19 cellular contexts compared by ENCODE assay signal in genomic region chr2:69482471-69482870, GRCh38. TPM values are rescaled to one million over a fixed set of nuclear protein-coding genes. Genes with fewer than 3 reads are reported as not detected.
A peak's percentile ranks its signal among the peaks of the same experiment; 100 is the strongest.
DNase-seq lines count a peak whose midpoint lies in the region; ATAC-seq and TF ChIP-seq lines count a peak whose summit lies in the region.
"Had no signal": no experiment of that assay in that cellular context is flagged by ENCODE, and none has a peak within 500 bp of the region (broad histone marks: within the 10 kb centered on the region; RNA-seq: fewer than 3 reads in every experiment).

No MANE protein-coding gene starts in this region.

- H3K9me3 ChIP-seq in CD4-positive, alpha-beta memory T cell (ENCODE audit: control insufficient read depth in 1 of 2, low read length in 2 of 2), result no peaks in the 10 kb centered on the region
- no peaks in the 10 kb centered on the region for H3K9me3 ChIP-seq in osteoblast (ENCODE audit: low read depth, low read length)
- H3K9me3 ChIP-seq: BLaER1 treated with 17β-estradiol and CSF1 and Interleukin-3, amounts not matched to agents 10 nM and 100 nM; left ventricle myocardium inferior; sigmoid colon; vagina had no signal

- H3K27ac ChIP-seq in CD4-positive, alpha-beta memory T cell (ENCODE audit: low read depth, low read length), result no peak overlapping the region
- no peak overlapping the region for H3K27ac ChIP-seq in osteoblast (ENCODE audit: low read depth, low read length)
- H3K27ac ChIP-seq: BLaER1 treated with 17β-estradiol and CSF1 and Interleukin-3, amounts not matched to agents 10 nM and 100 nM; GM23248; left ventricle myocardium inferior; sigmoid colon; vagina had no signal

- CTCF ChIA-PET in CD4-positive, alpha-beta memory T cell (lab: Charles Lee; ENCODE audit: partially characterized antibody), result interaction anchor here (0.8 kb wide), 1 partner anchor 84 kb away, joined by 3 read pairs; no protein-coding TSS in a partner anchor

- no peak overlapping the region for H3K4me3 Mint-ChIP-seq in CD4-positive, alpha-beta memory T cell
- H3K4me3 Mint-ChIP-seq: natural killer cell had no signal

- no peak overlapping the region for H3K4me3 ChIP-seq in CD4-positive, alpha-beta memory T cell (ENCODE audit: low read length in 2 of 2)
- no peak overlapping the region for H3K4me3 ChIP-seq in osteoblast (ENCODE audit: insufficient read depth, low read length)
- H3K4me3 ChIP-seq: BLaER1 treated with 17β-estradiol and CSF1 and Interleukin-3, amounts not matched to agents 10 nM and 100 nM; GM23248; left ventricle myocardium inferior; sigmoid colon; vagina had no signal

- no peaks in the 10 kb centered on the region for H3K79me2 ChIP-seq in osteoblast (ENCODE audit: insufficient read depth, low read length)

- H3K27ac Mint-ChIP-seq in CD4-positive, alpha-beta memory T cell, result peak overlapping the region in 6 of 7 donors; percentile 0 to 79 (median 20)

- H3K4me1 ChIP-seq in CD4-positive, alpha-beta memory T cell (ENCODE audit: insufficient read depth, low read length), result peaks cover 9% of the 10 kb centered on the region
- peaks cover 3% of the 10 kb centered on the region for H3K4me1 ChIP-seq in osteoblast (ENCODE audit: insufficient read depth, low read length)
- H3K4me1 ChIP-seq: sigmoid colon, vagina had no signal

- peaks cover 21% of the 10 kb centered on the region for H3K36me3 ChIP-seq in CD4-positive, alpha-beta memory T cell (ENCODE audit: insufficient read depth, low read length)
- H3K36me3 ChIP-seq in osteoblast (ENCODE audit: insufficient read depth, low read length), result peaks cover 6% of the 10 kb centered on the region

- no peaks in the 10 kb centered on the region for H3K27me3 Mint-ChIP-seq in CD4-positive, alpha-beta memory T cell

- no peaks in the 10 kb centered on the region for H3K27me3 ChIP-seq in CD4-positive, alpha-beta memory T cell (ENCODE audit: insufficient read depth, low read length)
- H3K27me3 ChIP-seq in osteoblast (ENCODE audit: insufficient read depth, low read length), result no peaks in the 10 kb centered on the region
- H3K27me3 ChIP-seq: BLaER1 treated with 17β-estradiol and CSF1 and Interleukin-3, amounts not matched to agents 10 nM and 100 nM; sigmoid colon; vagina had no signal

- intact Hi-C loops in CD4-positive, alpha-beta memory T cell (cut with micrococcal nuclease), result no loop called here

- DNase-seq in CD4-positive, alpha-beta memory T cell, result no peak
- peak; percentile 31 for DNase-seq in NCI-H345 treated with DMSO at 0.1 percent for 48 hours (lab: John Stamatoyannopoulos, UW; ENCODE audit: unreplicated experiment)
- peak; percentile 83 for DNase-seq in kidney tubule cell (ENCODE audit: low spot score)
- DNase-seq in NOMO-1 (lab: John Stamatoyannopoulos, UW; ENCODE audit: unreplicated experiment in 2 of 2), result no peak
- no peak for DNase-seq in iPS-NIHi11 (ENCODE audit: low spot score)
- DNase-seq in osteoblast (ENCODE audit: insufficient read length, low spot score, missing footprints), result no peak
- DNase-seq: activated T-cell treated with anti-CD3 and anti-CD28 coated beads, Interleukin-2, amount 50 U/mL, for 1 hour; GM23248; left ventricle myocardium inferior; natural killer cell; NCI-H1694; sigmoid colon; stimulated activated CD4-positive, alpha-beta T cell treated with anti-CD3 and anti-CD28 coated beads, Interleukin-4, amount 100 ng/mL, for 4 hours; stimulated activated naive CD4-positive, alpha-beta T cell had no signal

- peaks cover 20 to 43% (median 31%) of the 10 kb centered on the region in 4 donors for H3K4me1 Mint-ChIP-seq in CD4-positive, alpha-beta memory T cell

- peak; percentile 59 for ATAC-seq in GM18868 (IDR thresholded peaks at IDR 0.05; ENCODE audit: unreplicated experiment)
- ATAC-seq in GM19455 (IDR thresholded peaks at IDR 0.05; ENCODE audit: unreplicated experiment), result no peak
- ATAC-seq: activated CD4-positive, CD25-positive, alpha-beta regulatory T cell treated with anti-CD3 and anti-CD28 coated beads, Interleukin-2, amount 50 U/mL, for 24 hours; natural killer cell had no signal

- H2AFZ ChIP-seq in osteoblast (ENCODE audit: low read length), result no peak overlapping the region
- H2AFZ ChIP-seq: GM23248 had no signal

- no peaks in the 10 kb centered on the region for H3K9me3 Mint-ChIP-seq in CD4-positive, alpha-beta memory T cell
- H3K9me3 Mint-ChIP-seq: natural killer cell had no signal

- H3K36me3 Mint-ChIP-seq in CD4-positive, alpha-beta memory T cell, result peaks cover 55 to 75% of the 10 kb centered on the region in 2 donors

- H4K20me1 ChIP-seq in osteoblast (ENCODE audit: insufficient read depth, low read length), result no peaks in the 10 kb centered on the region
- H4K20me1 ChIP-seq: BLaER1 treated with 17β-estradiol and CSF1 and Interleukin-3, amounts not matched to agents 10 nM and 100 nM had no signal

- H3K4me2 ChIP-seq in osteoblast (ENCODE audit: insufficient read depth, low read length), result no peak overlapping the region

- TF ChIP-seq CTCF in osteoblast (IDR thresholded peaks at IDR 0.05; ENCODE audit: extremely low read depth, low read depth, low read length), result no peak

- POLR2A ChIA-PET in CD4-positive, alpha-beta memory T cell (lab: Charles Lee; ENCODE audit: partially characterized antibody), result no interaction called here

RNA-seq across cellular contexts. Expression of gene NFU1, which starts 45.2 kb away (rescaled TPM):
- total RNA-seq in CD4-positive, alpha-beta memory T cell, result 10 to 100 TPM; 23.9 to 27.0 TPM
- polyA plus RNA-seq in CD4-positive, alpha-beta memory T cell, result 10 to 100 TPM; 65.4 to 96.1 TPM
- 34.0 and 36.2 TPM in 2 replicates for total RNA-seq in osteoblast

Comparison
In these comparisons a context has a peak if more than half of its experiments do, and no peak if none do; other contexts are left out.
1. DNase-seq: peak in NCI-H345 treated with DMSO at 0.1 percent for 48 hours (single experiment) and kidney tubule cell (single experiment); none in CD4-positive, alpha-beta memory T cell (0 of 5), NOMO-1 (0 of 2), iPS-NIHi11 (single experiment) and osteoblast (single experiment).